ENCODE assay signal across 11 cellular contexts in genomic region chr12:110234197-110235154, GRCh38. TPM values are rescaled to one million over a fixed set of nuclear protein-coding genes. Genes with fewer than 3 reads are reported as not detected.
A peak's percentile ranks its signal among the peaks of the same experiment; 100 is the strongest.
DNase-seq lines count a peak whose midpoint lies in the region; ATAC-seq and TF ChIP-seq lines count a peak whose summit lies in the region.
"Had no signal": no experiment of that assay in that cellular context is flagged by ENCODE, and none has a peak within 500 bp of the region (broad histone marks: within the 10 kb centered on the region; RNA-seq: fewer than 3 reads in every experiment).

No MANE protein-coding gene starts in this region.

- H3F3A ChIP-seq in SK-N-SH (replicated peaks; ENCODE audit: insufficient read depth), result peaks cover 12% of the 10 kb centered on the region

- no peaks in the 10 kb centered on the region; a peak in 1 of 4 replicates for H3K4me1 ChIP-seq in SK-N-SH (ENCODE audit: control insufficient read depth in 1 of 2, insufficient read depth in 2 of 2, low read depth in 1 of 2, low read length in 1 of 2)
- peaks cover 16% of the 10 kb centered on the region for H3K4me1 ChIP-seq in body of pancreas
- no peaks in the 10 kb centered on the region for H3K4me1 ChIP-seq in uterus
- H3K4me1 ChIP-seq in effector memory CD4-positive, alpha-beta T cell (ENCODE audit: control insufficient read depth, insufficient read depth, low read length, poor library complexity, severe bottlenecking), result no peaks in the 10 kb centered on the region

- H2AFZ ChIP-seq in SK-N-SH (ENCODE audit: low read depth), result peak overlapping the region; percentile 1; the same call in 1 of the 2 replicates

- no peak overlapping the region for H3K4me2 ChIP-seq in SK-N-SH

- TF ChIP-seq CTCF in SK-N-SH (IDR thresholded peaks at IDR 0.05) (no peak), body of pancreas (IDR thresholded peaks at IDR 0.05) (no peak), uterus (IDR thresholded peaks at IDR 0.05) (no peak)

- 57% methylated on average over 6 of the region's 6 CpGs for WGBS in SK-N-SH (ENCODE audit: low lambda C conversion rate)
- WGBS in body of pancreas, 2 donors, result 26 to 30% methylated on average over 6 of the region's 6 CpGs

- H3K9ac ChIP-seq in SK-N-SH, result no peak overlapping the region

- intact Hi-C loops in body of pancreas (cut with DNase I), result no loop called here
- intact Hi-C loops in uterus (cut with DNase I; ENCODE audit: low total_unique reads), result loop anchor here (10.0 kb wide), 1 partner anchor 130 kb away; no protein-coding TSS in a partner anchor

- no peaks in the 10 kb centered on the region for H3K9me2 ChIP-seq in SK-N-SH

- H3K9me3 ChIP-seq in SK-N-SH (no peaks in the 10 kb centered on the region), body of pancreas (no peaks in the 10 kb centered on the region), uterus (no peaks in the 10 kb centered on the region)
- H3K9me3 ChIP-seq in effector memory CD4-positive, alpha-beta T cell (ENCODE audit: control insufficient read depth, low read length), result no peaks in the 10 kb centered on the region

- TF ChIP-seq POLR2A in body of pancreas (IDR thresholded peaks at IDR 0.05) (no peak), uterus (IDR thresholded peaks at IDR 0.05) (no peak)

- ATAC-seq in SK-N-SH treated with all-trans-retinoic acid at 6 μM for 48 hours, result no peak
- peak; percentile 88 for ATAC-seq in body of pancreas
- peak; percentile 68 for ATAC-seq in left lobe of liver
- no peak for ATAC-seq in HG03280 (IDR thresholded peaks at IDR 0.05; ENCODE audit: unreplicated experiment)
- ATAC-seq: naive thymus-derived CD8-positive, alpha-beta T cell; T-helper 17 cell had no signal

- H3K27ac ChIP-seq in SK-N-SH (ENCODE audit: low read depth in 2 of 2, low read length in 1 of 2), result no peak overlapping the region
- H3K27ac ChIP-seq in body of pancreas, result peak overlapping the region in 2 of 4 donors; percentile 46 to 73
- H3K27ac ChIP-seq in uterus, result peak overlapping the region; percentile 10 to 30
- H3K27ac ChIP-seq in effector memory CD4-positive, alpha-beta T cell (ENCODE audit: insufficient read depth, low read length, poor library complexity, severe bottlenecking), result no peak overlapping the region

- DNase-seq in SK-N-SH (no peak), body of pancreas (no peak), left lobe of liver (ENCODE audit: low spot score) (no peak), uterus (no peak), NCI-H774 (lab: John Stamatoyannopoulos, UW) (no peak)
- DNase-seq in effector memory CD4-positive, alpha-beta T cell, result no peak
- DNase-seq: ACHN; naive thymus-derived CD8-positive, alpha-beta T cell; T-helper 17 cell had no signal

- no peaks in the 10 kb centered on the region for H4K20me1 ChIP-seq in SK-N-SH (ENCODE audit: insufficient read depth)

- H3K27me3 ChIP-seq in SK-N-SH (ENCODE audit: insufficient read depth) (no peaks in the 10 kb centered on the region), body of pancreas (no peaks in the 10 kb centered on the region), uterus (no peaks in the 10 kb centered on the region)
- no peaks in the 10 kb centered on the region for H3K27me3 ChIP-seq in effector memory CD4-positive, alpha-beta T cell (replicated peaks; ENCODE audit: control insufficient read depth, insufficient read depth, low read length, poor library complexity, severe bottlenecking)

- H3K4me3 ChIP-seq in SK-N-SH (ENCODE audit: low read depth in 2 of 2, low read length in 1 of 2) (no peak overlapping the region), body of pancreas (no peak overlapping the region), uterus (no peak overlapping the region)
- no peak overlapping the region for H3K4me3 ChIP-seq in effector memory CD4-positive, alpha-beta T cell (ENCODE audit: insufficient read depth, low read depth, low read length, poor library complexity, severe bottlenecking)

- TF ChIP-seq RAD21 in SK-N-SH (IDR thresholded peaks at IDR 0.05; ENCODE audit: low read length), result no peak

- H3K36me3 ChIP-seq in SK-N-SH (replicated peaks in 1 of 2; ENCODE audit: control insufficient read depth in 1 of 2, insufficient read depth in 2 of 2, low read length in 1 of 2) (no peaks in the 10 kb centered on the region), body of pancreas (replicated peaks in 1 of 2; ENCODE audit: insufficient read depth in 1 of 2, low read depth in 2 of 2) (no peaks in the 10 kb centered on the region), uterus (no peaks in the 10 kb centered on the region)
- no peaks in the 10 kb centered on the region for H3K36me3 ChIP-seq in effector memory CD4-positive, alpha-beta T cell (ENCODE audit: control insufficient read depth, insufficient read depth, low read length)

- TF ChIP-seq EP300 in SK-N-SH (IDR thresholded peaks at IDR 0.05; ENCODE audit: borderline replicate concordance in 1 of 2, low read depth in 1 of 2, low read length in 1 of 2), result no peak

- no peaks in the 10 kb centered on the region for H3K79me2 ChIP-seq in SK-N-SH (ENCODE audit: insufficient read depth)

- POLR2A ChIA-PET in SK-N-SH (lab: Yijun Ruan, JAX), result no interaction called here

- CTCF ChIA-PET in SK-N-SH (lab: Yijun Ruan, JAX), result no interaction called here

TF ChIP-seq in SK-N-SH, 30 proteins besides CTCF, POLR2A, EP300 and RAD21:
- no peak for TF ChIP-seq CHD2 (IDR thresholded peaks at IDR 0.05; ENCODE audit: low read length, partially characterized antibody)
- TF ChIP-seq REST (IDR thresholded peaks at IDR 0.05; ENCODE audit: low read depth, low read length), result no peak

TF ChIP-seq in SK-N-SH treated with all-trans-retinoic acid at 6 μM for 48 hours, 23 proteins besides CTCF, POLR2A, EP300 and RAD21:
- TF ChIP-seq ESRRG (CRISPR knock-in tag; IDR thresholded peaks at IDR 0.05), result no peak
- no peak for TF ChIP-seq POU6F1 (CRISPR knock-in tag; IDR thresholded peaks at IDR 0.05; ENCODE audit: borderline replicate concordance, low read depth)

RNA-seq across cellular contexts. Expression of gene ATP2A2, which starts 46.6 kb away (rescaled TPM):
- polyA plus RNA-seq in SK-N-SH (2012; rRNA removed), result 83.9 and 120 TPM in 2 replicates
- 87.4 and 103 TPM in 2 replicates for polyA plus RNA-seq in SK-N-SH (2012; cell fraction: cytosol; rRNA removed)
- 150 and 219 TPM in 2 replicates for polyA plus RNA-seq in SK-N-SH (2012; cell fraction: nucleus; rRNA removed)
- total RNA-seq in body of pancreas, result 10 to 100 TPM; 52.7 to 61.6 TPM
- total RNA-seq in left lobe of liver, result 118 TPM
- 100 to 1,000 TPM in 2 of 4 donors, 10 to 100 TPM in 2; 61.5 to 173 (median 97.9) TPM for total RNA-seq in uterus

Comparison
In these comparisons a context has a peak if more than half of its experiments do, and no peak if none do; other contexts are left out.
1. H3K27ac ChIP-seq: peak in uterus (2 of 2); none in SK-N-SH (0 of 2) and effector memory CD4-positive, alpha-beta T cell (single experiment).
2. ATAC-seq: peak in body of pancreas (single experiment) and left lobe of liver (single experiment); none in SK-N-SH treated with all-trans-retinoic acid at 6 μM for 48 hours (single experiment) and HG03280 (single experiment).